Comparison of ENCODE assay signal across 21 cellular contexts in the genomic region with DNA sequence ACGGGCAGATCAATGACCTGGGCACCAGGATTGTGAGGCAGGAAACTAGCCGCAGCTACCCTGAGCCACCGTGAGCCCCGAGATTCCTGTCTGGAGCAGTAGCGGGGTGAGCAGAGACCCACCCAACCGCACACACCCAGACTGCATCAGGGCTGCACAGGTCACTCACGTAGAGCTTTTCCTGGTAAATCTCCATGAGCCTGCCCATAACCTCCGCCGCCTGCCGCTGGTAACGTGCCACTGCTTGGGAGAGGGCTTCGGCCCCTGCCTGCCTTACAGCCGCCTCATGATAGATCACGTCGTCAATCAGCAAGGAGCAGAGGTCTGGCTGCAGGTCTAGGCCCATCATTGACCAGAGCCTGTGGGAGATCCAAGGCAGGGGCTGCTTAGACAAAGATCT.
"Had no signal": no experiment of that assay in that cellular context is flagged by ENCODE, and none has a peak within 500 bp of the region (broad histone marks: within the 10 kb centered on the region; RNA-seq: fewer than 3 reads in every experiment).

No MANE protein-coding gene starts in this region.

- H2AFZ ChIP-seq: hepatocyte had no signal

- H3K4me2 ChIP-seq: hepatocyte had no signal

- H3K4me1 ChIP-seq: colonic mucosa, foreskin keratinocyte, gastroesophageal sphincter, heart left ventricle, left lung, lower lobe of right lung had no signal

- H3K9me3 ChIP-seq: colonic mucosa, esophagus muscularis mucosa, gastroesophageal sphincter, heart left ventricle, left lung, lower lobe of right lung, mucosa of descending colon had no signal

- ATAC-seq: effector memory CD8-positive, alpha-beta T cell; foreskin keratinocyte; gastroesophageal sphincter; heart left ventricle; left cardiac atrium; left lung; left ventricle myocardium superior; lower lobe of right lung; mucosa of descending colon had no signal

- H3K27me3 ChIP-seq: colonic mucosa, esophagus muscularis mucosa, foreskin keratinocyte, gastroesophageal sphincter, heart left ventricle, hepatocyte, left lung had no signal

- H3K4me3 Mint-ChIP-seq: dendritic cell treated with granulocyte-macrophage colony-stimulating factor and Interleukin-4, amounts not matched to agents 40 ng/mL and 50 ng/mL, for 4 days; effector memory CD8-positive, alpha-beta T cell; immature natural killer cell; mesothelial cell of epicardium; naive B cell had no signal

- H3K79me2 ChIP-seq: hepatocyte had no signal

- H3K4me1 Mint-ChIP-seq: immature natural killer cell, mesothelial cell of epicardium, naive B cell had no signal

- H3K27me3 Mint-ChIP-seq: dendritic cell treated with granulocyte-macrophage colony-stimulating factor and Interleukin-4, amounts not matched to agents 40 ng/mL and 50 ng/mL, for 4 days; effector memory CD8-positive, alpha-beta T cell; naive B cell had no signal

- DNase-seq: colonic mucosa; cortex of kidney; effector CD8-positive, alpha-beta T cell; effector memory CD8-positive, alpha-beta T cell; foreskin keratinocyte; heart left ventricle; hypothalamus; immature natural killer cell; islet precursor cell; left cardiac atrium; left lung; left ventricle myocardium superior; lower lobe of right lung; mesenchymal stem cell; mucosa of descending colon; naive B cell had no signal

- H3K27ac ChIP-seq: colonic mucosa, esophagus muscularis mucosa, foreskin keratinocyte, gastroesophageal sphincter, heart left ventricle, hepatocyte, left lung, lower lobe of right lung had no signal

- H3K4me3 ChIP-seq: colonic mucosa, esophagus muscularis mucosa, gastroesophageal sphincter, heart left ventricle, hepatocyte, left lung, lower lobe of right lung, mucosa of descending colon had no signal

- H3K9me3 Mint-ChIP-seq: dendritic cell treated with granulocyte-macrophage colony-stimulating factor and Interleukin-4, amounts not matched to agents 40 ng/mL and 50 ng/mL, for 4 days; effector memory CD8-positive, alpha-beta T cell; immature natural killer cell; mesothelial cell of epicardium; naive B cell had no signal

- H3K27ac Mint-ChIP-seq: dendritic cell treated with granulocyte-macrophage colony-stimulating factor and Interleukin-4, amounts not matched to agents 40 ng/mL and 50 ng/mL, for 4 days; mesothelial cell of epicardium had no signal
